20 cellular contexts compared by ENCODE assay signal in genomic region chr2:68027959-68028358, GRCh38. TPM values are rescaled to one million over a fixed set of nuclear protein-coding genes. Genes with fewer than 3 reads are reported as not detected.
DNase-seq lines count a peak whose midpoint lies in the region; TF ChIP-seq lines count a peak whose summit lies in the region.
"Had no signal": no experiment of that assay in that cellular context is flagged by ENCODE, and none has a peak within 500 bp of the region (broad histone marks: within the 10 kb centered on the region; RNA-seq: fewer than 3 reads in every experiment).

No MANE protein-coding gene starts in this region.

- 0 out of 2 replicates have a peak overlapping the region, but pooled peaks have one; percentile 27 for H2AFZ ChIP-seq in SK-N-SH (ENCODE audit: low read depth)

- H3K9me3 ChIP-seq in SK-N-SH, result no peaks in the 10 kb centered on the region
- H3K9me3 ChIP-seq: prostate gland, testis had no signal

- peaks cover 18% of the 10 kb centered on the region for H3F3A ChIP-seq in SK-N-SH (replicated peaks; ENCODE audit: insufficient read depth)

- H3K79me2 ChIP-seq in SK-N-SH (ENCODE audit: insufficient read depth), result no peaks in the 10 kb centered on the region

- peak overlapping the region; percentile 42; the same call in 1 of the 2 replicates for H3K4me2 ChIP-seq in SK-N-SH

- 0 out of 2 replicates have a peak overlapping the region, but pooled peaks have one; percentile 9 for H3K9ac ChIP-seq in SK-N-SH

- H3K9me2 ChIP-seq in SK-N-SH, result no peaks in the 10 kb centered on the region

- TF ChIP-seq CTCF in AG10803 (conservative IDR thresholded peaks at IDR 0.05; ENCODE audit: low read length) (no peak), SK-N-SH (IDR thresholded peaks at IDR 0.05) (no peak)

- H3K4me3 ChIP-seq in AG10803 (ENCODE audit: low read length), result no peak overlapping the region
- no peak overlapping the region for H3K4me3 ChIP-seq in SK-N-SH (ENCODE audit: low read depth in 2 of 2, low read length in 1 of 2)
- H3K4me3 ChIP-seq: prostate gland, testis had no signal

- POLR2A ChIA-PET in HEK293T (lab: Yijun Ruan, JAX) (no interaction called here), SK-N-SH (lab: Yijun Ruan, JAX) (no interaction called here)

- H3K36me3 ChIP-seq in SK-N-SH (replicated peaks in 1 of 2; ENCODE audit: control insufficient read depth in 1 of 2, insufficient read depth in 2 of 2, low read length in 1 of 2), result no peaks in the 10 kb centered on the region
- H3K36me3 ChIP-seq: prostate gland had no signal

- H4K20me1 ChIP-seq in SK-N-SH (ENCODE audit: insufficient read depth), result no peaks in the 10 kb centered on the region

- peaks cover 3 to 23% of the 10 kb centered on the region in 2 experiments for H3K4me1 ChIP-seq in SK-N-SH (ENCODE audit: control insufficient read depth in 1 of 2, insufficient read depth in 2 of 2, low read depth in 1 of 2, low read length in 1 of 2)
- H3K4me1 ChIP-seq: prostate gland, testis had no signal

- H3K27me3 ChIP-seq in SK-N-SH (ENCODE audit: insufficient read depth), result no peaks in the 10 kb centered on the region

- TF ChIP-seq EP300 in SK-N-SH (IDR thresholded peaks at IDR 0.05; ENCODE audit: borderline replicate concordance in 1 of 2, low read depth in 1 of 2, low read length in 1 of 2), result peak; percentile 75 to 99

- peak; percentile 55 for DNase-seq in AG10803 (ENCODE audit: low read depth)
- no peak for DNase-seq in HEK293T (ENCODE audit: extremely low spot score)
- DNase-seq in SK-N-SH, result no peak
- DNase-seq in left kidney (ENCODE audit: low read depth, low spot score), result peak; percentile 62
- DNase-seq in hippocampal formation (lab: John Stamatoyannopoulos, UW), result no peak
- no peak for DNase-seq in NCI-H82 treated with DMSO at 0.1 percent for 48 hours (lab: John Stamatoyannopoulos, UW; ENCODE audit: unreplicated experiment)
- DNase-seq in NCI-H526 treated with DMSO at 0.1 percent for 48 hours (lab: John Stamatoyannopoulos, UW), result no peak
- DNase-seq in effector CD4-positive, alpha-beta T cell, result no peak
- DNase-seq: activated CD4-positive, CD25-positive, alpha-beta regulatory T cell treated with anti-CD3 and anti-CD28 coated beads, Interleukin-2, amount 50 U/mL, for 72 hours; activated CD8-positive, alpha-beta memory T cell treated with anti-CD3 and anti-CD28 coated beads for 24 hours; activated T-cell treated with anti-CD3 and anti-CD28 coated beads, Interleukin-2, amount 50 U/mL, for 72 hours; effector memory CD4-positive, alpha-beta T cell; KBM-7; NCI-H187 treated with DMSO at 0.1 percent for 48 hours; NCI-H446 treated with DMSO at 0.1 percent for 48 hours; nephron progenitor cell; stimulated activated CD4-positive, alpha-beta T cell treated with anti-CD3 and anti-CD28 coated beads, Interleukin-1b, Interleukin-23, amount 100 ng/mL, for 48 hours; testis had no signal

- no peak for TF ChIP-seq RAD21 in SK-N-SH (IDR thresholded peaks at IDR 0.05; ENCODE audit: low read length)

- peak overlapping the region; percentile 65 to 89 for H3K27ac ChIP-seq in SK-N-SH (ENCODE audit: low read depth in 2 of 2, low read length in 1 of 2)
- H3K27ac ChIP-seq: prostate gland, RWPE1, testis had no signal

- CTCF ChIA-PET in HEK293T (lab: Yijun Ruan, JAX) (no interaction called here), SK-N-SH (lab: Yijun Ruan, JAX) (interaction anchor here (9.7 kb wide), 1 partner anchor 183 kb away, joined by 150 read pairs; no protein-coding TSS in a partner anchor)

TF ChIP-seq in HEK293T, 16 proteins besides CTCF, POLR2A, EP300 and RAD21:
- no peak for TF ChIP-seq LEF1 (IDR thresholded peaks at IDR 0.05; ENCODE audit: borderline replicate concordance)
- no peak for TF ChIP-seq L3MBTL2 (conservative IDR thresholded peaks at IDR 0.05)
- no peak for TF ChIP-seq ARNT (IDR thresholded peaks at IDR 0.05)
- no peak for TF ChIP-seq FOXM1 (IDR thresholded peaks at IDR 0.05; ENCODE audit: borderline replicate concordance)
- no peak for TF ChIP-seq HDGF (IDR thresholded peaks at IDR 0.05; ENCODE audit: borderline replicate concordance)
- peak; percentile 69 for TF ChIP-seq PKNOX1 (IDR thresholded peaks at IDR 0.05)
- TF ChIP-seq ZNF384 (IDR thresholded peaks at IDR 0.05), result no peak
- no peak for TF ChIP-seq BHLHE40 (IDR thresholded peaks at IDR 0.05; ENCODE audit: borderline replicate concordance)
- no peak for TF ChIP-seq FOXK2 (IDR thresholded peaks at IDR 0.05)
- TF ChIP-seq FOXA1 (IDR thresholded peaks at IDR 0.05), result no peak
- TF ChIP-seq ELF4 (IDR thresholded peaks at IDR 0.05), result no peak
- TF ChIP-seq TARDBP (IDR thresholded peaks at IDR 0.05), result no peak
- no peak for TF ChIP-seq SP1 (IDR thresholded peaks at IDR 0.05)
- TF ChIP-seq CTBP1 (IDR thresholded peaks at IDR 0.05; ENCODE audit: borderline replicate concordance), result peak; percentile 77

TF ChIP-seq in SK-N-SH, 30 proteins besides CTCF, POLR2A, EP300 and RAD21 (continues in another document):
- peak; percentile 38; the same call in 1 of the 2 replicates for TF ChIP-seq GATA2 (CRISPR knock-in tag; IDR thresholded peaks at IDR 0.05)
- peak; percentile 87; the same call in 1 of the 2 replicates for TF ChIP-seq MEF2A (IDR thresholded peaks at IDR 0.05; ENCODE audit: borderline replicate concordance, low read depth)
- TF ChIP-seq CHD2 (IDR thresholded peaks at IDR 0.05; ENCODE audit: low read length, partially characterized antibody), result no peak
- peak; percentile 91 for TF ChIP-seq RXRA (IDR thresholded peaks at IDR 0.05; ENCODE audit: borderline replicate concordance, low read depth)
- TF ChIP-seq SMC3 (IDR thresholded peaks at IDR 0.05; ENCODE audit: low read depth, low read length), result no peak
- TF ChIP-seq MAX (IDR thresholded peaks at IDR 0.05; ENCODE audit: low read depth), result 0 out of 2 replicates have a peak, but pooled peaks have one; percentile 34
- TF ChIP-seq MXI1 (IDR thresholded peaks at IDR 0.05; ENCODE audit: low read depth, low read length), result no peak
- 0 out of 2 replicates have a peak, but pooled peaks have one; percentile 41 for TF ChIP-seq TAF1 (IDR thresholded peaks at IDR 0.05; ENCODE audit: borderline replicate concordance, low read depth, low read length)
- peak; percentile 74; the same call in 1 of the 2 replicates for TF ChIP-seq FOSL2 (IDR thresholded peaks at IDR 0.05; ENCODE audit: borderline replicate concordance, low read depth)
- no peak for TF ChIP-seq RCOR1 (IDR thresholded peaks at IDR 0.05; ENCODE audit: low read length)
- peak; percentile 91 for TF ChIP-seq POLR2AphosphoS5 (IDR thresholded peaks at IDR 0.05; ENCODE audit: low read depth, low read length)
- no peak for TF ChIP-seq RFX5 (IDR thresholded peaks at IDR 0.05; ENCODE audit: low read length)
- peak; percentile 99 for TF ChIP-seq TEAD4 (IDR thresholded peaks at IDR 0.05; ENCODE audit: borderline replicate concordance, insufficient read depth)
- TF ChIP-seq EZH2phosphoT487 (IDR thresholded peaks at IDR 0.05; ENCODE audit: borderline replicate concordance, low read depth), result no peak
- peak; percentile 61; the same call in 1 of the 2 replicates for TF ChIP-seq SIN3A (IDR thresholded peaks at IDR 0.05; ENCODE audit: borderline replicate concordance, low read depth, low read length)
- no peak for TF ChIP-seq GABPA (IDR thresholded peaks at IDR 0.05; ENCODE audit: low read depth)
- no peak for TF ChIP-seq USF2 (IDR thresholded peaks at IDR 0.05; ENCODE audit: borderline replicate concordance, low read depth, low read length)
- TF ChIP-seq TCF12 (IDR thresholded peaks at IDR 0.05), result peak; percentile 98
- no peak for TF ChIP-seq REST (IDR thresholded peaks at IDR 0.05; ENCODE audit: low read depth, low read length)

RNA-seq across cellular contexts. Expression of gene C1D, which starts 34.8 kb away (rescaled TPM):
- 45.9 and 60.0 TPM in 2 replicates for polyA plus RNA-seq in SK-N-SH (2012; rRNA removed)
- polyA plus RNA-seq in SK-N-SH (2012; cell fraction: cytosol; rRNA removed), result 76.5 and 140 TPM in 2 replicates
- polyA plus RNA-seq in SK-N-SH (2012; cell fraction: nucleus; rRNA removed), result 10.4 and 23.9 TPM in 2 replicates

Comparison
In these comparisons a context has a peak if more than half of its experiments do, and no peak if none do; other contexts are left out.
1. DNase-seq: peak in AG10803 (single experiment) and left kidney (single experiment); none in HEK293T (single experiment), SK-N-SH (single experiment), hippocampal formation (0 of 2), NCI-H82 treated with DMSO at 0.1 percent for 48 hours (single experiment), NCI-H526 treated with DMSO at 0.1 percent for 48 hours (single experiment) and effector CD4-positive, alpha-beta T cell (single experiment).